In the genomic region with DNA sequence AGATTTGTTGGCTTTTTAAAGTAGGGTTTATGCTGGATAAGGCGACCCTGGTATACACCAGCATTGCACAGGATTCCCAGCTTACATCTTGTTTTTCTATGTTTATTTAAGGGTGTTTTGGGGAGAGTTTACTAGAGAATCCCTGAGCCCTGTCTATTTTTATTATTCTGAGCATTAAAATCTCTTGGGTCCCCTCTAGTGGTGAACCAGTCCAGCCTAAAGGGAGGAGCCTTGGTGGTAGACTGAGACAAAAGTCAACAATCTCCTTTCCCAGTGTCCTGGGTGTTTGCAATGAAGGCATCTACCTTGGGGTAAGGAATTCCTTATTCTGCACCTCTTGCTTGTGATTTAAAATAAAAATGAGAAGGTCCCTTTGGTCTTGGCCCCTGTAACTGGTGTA, we compare ENCODE assay signal across 11 cellular contexts. TPM values are rescaled to one million over a fixed set of nuclear protein-coding genes. Genes with fewer than 3 reads are reported as not detected.
A peak's percentile ranks its signal among the peaks of the same experiment; 100 is the strongest.
DNase-seq lines count a peak whose midpoint lies in the region; ATAC-seq and TF ChIP-seq lines count a peak whose summit lies in the region.
"Had no signal": no experiment of that assay in that cellular context is flagged by ENCODE, and none has a peak within 500 bp of the region (broad histone marks: within the 10 kb centered on the region; RNA-seq: fewer than 3 reads in every experiment).

No MANE protein-coding gene starts in this region.

- peak in 1 of 8 donors; percentile 41 for ATAC-seq in heart right ventricle

- TF ChIP-seq POLR2A in thyroid gland (IDR thresholded peaks at IDR 0.05) = no peak

- intact Hi-C loops in heart right ventricle (cut with DNase I) (loop anchor here in 5 of 10 donors (2.0 to 10.0 kb wide), 4 partner anchors 93 to 100 kb away; no protein-coding TSS in a partner anchor), thyroid gland (cut with DNase I) (no loop called here)

- H3K27me3 ChIP-seq in heart right ventricle = peaks cover 0 to 13% (median 0%) of the 10 kb centered on the region in 7 donors
- H3K27me3 ChIP-seq in thyroid gland = no peaks in the 10 kb centered on the region

- 87 to 88% methylated on average over 1 of the region's 1 CpG for WGBS in heart right ventricle, 2 donors
- 96 to 97% methylated on average over 1 of the region's 1 CpG for WGBS in thyroid gland, 2 donors

- DNase-seq in SIG-M5 treated with dmso at 0.1 percent for 504 hours (lab: John Stamatoyannopoulos, UW; ENCODE audit: unreplicated experiment) = peak; percentile 5
- no peak for DNase-seq in SIG-M5 (lab: John Stamatoyannopoulos, UW)
- DNase-seq in RWPE1 (ENCODE audit: low spot score) = peak; percentile 17
- no peak for DNase-seq in heart right ventricle
- no peak for DNase-seq in thyroid gland
- no peak for DNase-seq in NCI-H446 (lab: John Stamatoyannopoulos, UW)
- no peak for DNase-seq in SW 1271 (lab: John Stamatoyannopoulos, UW)
- DNase-seq in NCI-H748 treated with DMSO at 0.1 percent for 48 hours (lab: John Stamatoyannopoulos, UW) = no peak
- DNase-seq: HCEC 1CT, NCI-H510A, T1000 had no signal

- POLR2A ChIA-PET in RWPE1 (lab: Yijun Ruan, JAX; ENCODE audit: low non-redundant PET) = no interaction called here

- CTCF ChIA-PET in RWPE1 (lab: Yijun Ruan, JAX) = no interaction called here

- H3K4me1 ChIP-seq in heart right ventricle (no peaks in the 10 kb centered on the region), thyroid gland (no peaks in the 10 kb centered on the region)

- H3K36me3 ChIP-seq in heart right ventricle (no peaks in the 10 kb centered on the region), thyroid gland (no peaks in the 10 kb centered on the region)

- no peaks in the 10 kb centered on the region for H3K9me3 ChIP-seq in heart right ventricle
- H3K9me3 ChIP-seq in thyroid gland = no peaks in the 10 kb centered on the region

- TF ChIP-seq CTCF in RWPE1 (conservative IDR thresholded peaks at IDR 0.05; ENCODE audit: low read depth) (no peak), heart right ventricle (IDR thresholded peaks at IDR 0.05) (peak in 7 of 9 donors; percentile 31 to 60 (median 42)), thyroid gland (IDR thresholded peaks at IDR 0.05) (peak in 4 of 6 experiments; percentile 25 to 43 (median 28))

- no peak overlapping the region for H3K27ac ChIP-seq in RWPE1
- H3K27ac ChIP-seq in heart right ventricle = no peak overlapping the region
- H3K27ac ChIP-seq in thyroid gland = no peak overlapping the region

- H3K4me3 ChIP-seq in heart right ventricle (no peak overlapping the region), thyroid gland (replicated peaks in 1 of 3) (no peak overlapping the region)

RNA-seq across cellular contexts. Expression of gene ANTXRL, which starts 38.2 kb away (rescaled TPM):
- total RNA-seq in heart right ventricle (1 to 10 TPM in 1 of 10 donors, under 1 TPM in 2, not detected in 7; 0.27 to 1.1 (median 0.49) TPM), thyroid gland (not detected)
- polyA plus RNA-seq in heart right ventricle = 1 to 10 TPM in 1 of 2 donors, under 1 TPM in 1; 0.22 to 6.3 TPM

RNA-seq across cellular contexts. Expression of gene ANXA8L1, which starts 50.6 kb away (rescaled TPM):
- 1 to 10 TPM in 3 of 10 donors, under 1 TPM in 1, not detected in 6; 0.31 to 1.7 (median 1.5) TPM for total RNA-seq in heart right ventricle
- polyA plus RNA-seq in heart right ventricle = under 1 TPM; 0.04 to 0.22 TPM
- not detected for total RNA-seq in thyroid gland

Comparison
In these comparisons a context has a peak if more than half of its experiments do, and no peak if none do; other contexts are left out.
1. DNase-seq: peak in SIG-M5 treated with dmso at 0.1 percent for 504 hours (single experiment) and RWPE1 (single experiment); none in SIG-M5 (single experiment), heart right ventricle (0 of 2), thyroid gland (0 of 2), NCI-H446 (0 of 2), SW 1271 (0 of 2) and NCI-H748 treated with DMSO at 0.1 percent for 48 hours (single experiment).